Comparison of ENCODE assay signal across 1 cellular context in genomic region chr5:173778152-173778782, GRCh38.
TF ChIP-seq lines count a peak whose summit lies in the region.

No MANE protein-coding gene starts in this region.

TF ChIP-seq in K562, 482 proteins besides CTCF, POLR2A, EP300 and RAD21 (continued from another document and continues in another):
- TF ChIP-seq GTF2B (IDR thresholded peaks at IDR 0.05; ENCODE audit: extremely low read depth, insufficient read length), result no peak
- peak; percentile 47; the same call in 1 of the 2 replicates for TF ChIP-seq ZNF197 (CRISPR knock-in tag; IDR thresholded peaks at IDR 0.05; ENCODE audit: low read depth)
- no peak for TF ChIP-seq ZNF717 (CRISPR knock-in tag; IDR thresholded peaks at IDR 0.05)
- TF ChIP-seq NCOA6 (IDR thresholded peaks at IDR 0.05), result peak; percentile 36; the same call in 1 of the 2 replicates
- TF ChIP-seq ZMIZ1 (IDR thresholded peaks at IDR 0.05; ENCODE audit: low read depth in 2 of 2, low read length in 2 of 2), result no peak
- TF ChIP-seq ELF2 (CRISPR knock-in tag; IDR thresholded peaks at IDR 0.05), result peak; percentile 57; the same call in 1 of the 2 replicates
- no peak for TF ChIP-seq HDAC1 (IDR thresholded peaks at IDR 0.05)
- TF ChIP-seq ZNF584 (CRISPR knock-in tag; IDR thresholded peaks at IDR 0.05; ENCODE audit: low read depth), result no peak; the same call in 1 of the 2 replicates
- TF ChIP-seq CHCHD3 (CRISPR knock-in tag; IDR thresholded peaks at IDR 0.05), result no peak
- no peak for TF ChIP-seq BRD9 (IDR thresholded peaks at IDR 0.05; ENCODE audit: low read depth, partially characterized antibody)
- TF ChIP-seq ZNF655 (CRISPR knock-in tag; IDR thresholded peaks at IDR 0.05), result no peak
- no peak for TF ChIP-seq GABPB2 (CRISPR knock-in tag; conservative IDR thresholded peaks at IDR 0.05)
- no peak for TF ChIP-seq TCF7L2 (IDR thresholded peaks at IDR 0.05; ENCODE audit: low read depth, low read length)
- TF ChIP-seq SNIP1 (IDR thresholded peaks at IDR 0.05; ENCODE audit: low read depth), result no peak
- no peak for TF ChIP-seq ESRRB (CRISPR knock-in tag; IDR thresholded peaks at IDR 0.05; ENCODE audit: borderline replicate concordance)
- TF ChIP-seq FOXA3 (CRISPR knock-in tag; conservative IDR thresholded peaks at IDR 0.05 in 1 of 2, IDR thresholded peaks at IDR 0.05 in 1 of 2), result no peak
- TF ChIP-seq DPF2 (IDR thresholded peaks at IDR 0.05), result no peak
- 0 out of 2 replicates have a peak, but pooled peaks have one; percentile 31 for TF ChIP-seq DEAF1 (CRISPR knock-in tag; IDR thresholded peaks at IDR 0.05)
- no peak for TF ChIP-seq GMEB1 (CRISPR knock-in tag; IDR thresholded peaks at IDR 0.05)
- 0 out of 2 replicates have a peak, but pooled peaks have one; percentile 60 for TF ChIP-seq ZNF140 (CRISPR knock-in tag; IDR thresholded peaks at IDR 0.05)
- no peak for TF ChIP-seq ZNF778 (CRISPR knock-in tag; IDR thresholded peaks at IDR 0.05)
- TF ChIP-seq STAT5B (CRISPR knock-in tag; IDR thresholded peaks at IDR 0.05), result no peak
- TF ChIP-seq WHSC1 (IDR thresholded peaks at IDR 0.05; ENCODE audit: low read length), result no peak
- TF ChIP-seq YBX1 (IDR thresholded peaks at IDR 0.05), result no peak
- TF ChIP-seq FOXJ2 (tag; IDR thresholded peaks at IDR 0.05), result peak; percentile 57
- no peak for TF ChIP-seq ZBTB43 (CRISPR knock-in tag; IDR thresholded peaks at IDR 0.05)
- no peak for TF ChIP-seq KLF1 (tag; IDR thresholded peaks at IDR 0.05)
- TF ChIP-seq CREBBP (IDR thresholded peaks at IDR 0.05; ENCODE audit: low read depth, low read length), result no peak
- TF ChIP-seq PKNOX1 (IDR thresholded peaks at IDR 0.05), result no peak
- TF ChIP-seq MYBL2 (IDR thresholded peaks at IDR 0.05; ENCODE audit: low read depth), result no peak
- TF ChIP-seq MYBL2 (CRISPR knock-in tag; IDR thresholded peaks at IDR 0.05; ENCODE audit: borderline replicate concordance), result no peak
- no peak for TF ChIP-seq SMAD1 (IDR thresholded peaks at IDR 0.05; ENCODE audit: low read depth, low read length, partially characterized antibody)
- no peak for TF ChIP-seq NCOA2 (IDR thresholded peaks at IDR 0.05; ENCODE audit: partially characterized antibody in 2 of 2)
- no peak for TF ChIP-seq ZNF740 (CRISPR knock-in tag; IDR thresholded peaks at IDR 0.05)
- 0 out of 4 replicates have a peak, but pooled peaks of 1 of the 2 experiments have one; percentile 70 for TF ChIP-seq ZNF740 (tag; IDR thresholded peaks at IDR 0.05)
- no peak for TF ChIP-seq TRIM25 (IDR thresholded peaks at IDR 0.05; ENCODE audit: borderline replicate concordance)
- TF ChIP-seq HSF4 (CRISPR knock-in tag; IDR thresholded peaks at IDR 0.05; ENCODE audit: borderline replicate concordance), result no peak
- no peak for TF ChIP-seq CBX8 (IDR thresholded peaks at IDR 0.05; ENCODE audit: borderline replicate concordance, extremely low read depth, low read depth, low read length, poor library complexity, severe bottlenecking)
- TF ChIP-seq PRDM10 (IDR thresholded peaks at IDR 0.05; ENCODE audit: partially characterized antibody), result no peak
- TF ChIP-seq TCF15 (CRISPR knock-in tag; IDR thresholded peaks at IDR 0.05), result no peak
- no peak for TF ChIP-seq ZBTB5 (IDR thresholded peaks at IDR 0.05)
